ENCODE assay signal across 11 cellular contexts in the genomic region with DNA sequence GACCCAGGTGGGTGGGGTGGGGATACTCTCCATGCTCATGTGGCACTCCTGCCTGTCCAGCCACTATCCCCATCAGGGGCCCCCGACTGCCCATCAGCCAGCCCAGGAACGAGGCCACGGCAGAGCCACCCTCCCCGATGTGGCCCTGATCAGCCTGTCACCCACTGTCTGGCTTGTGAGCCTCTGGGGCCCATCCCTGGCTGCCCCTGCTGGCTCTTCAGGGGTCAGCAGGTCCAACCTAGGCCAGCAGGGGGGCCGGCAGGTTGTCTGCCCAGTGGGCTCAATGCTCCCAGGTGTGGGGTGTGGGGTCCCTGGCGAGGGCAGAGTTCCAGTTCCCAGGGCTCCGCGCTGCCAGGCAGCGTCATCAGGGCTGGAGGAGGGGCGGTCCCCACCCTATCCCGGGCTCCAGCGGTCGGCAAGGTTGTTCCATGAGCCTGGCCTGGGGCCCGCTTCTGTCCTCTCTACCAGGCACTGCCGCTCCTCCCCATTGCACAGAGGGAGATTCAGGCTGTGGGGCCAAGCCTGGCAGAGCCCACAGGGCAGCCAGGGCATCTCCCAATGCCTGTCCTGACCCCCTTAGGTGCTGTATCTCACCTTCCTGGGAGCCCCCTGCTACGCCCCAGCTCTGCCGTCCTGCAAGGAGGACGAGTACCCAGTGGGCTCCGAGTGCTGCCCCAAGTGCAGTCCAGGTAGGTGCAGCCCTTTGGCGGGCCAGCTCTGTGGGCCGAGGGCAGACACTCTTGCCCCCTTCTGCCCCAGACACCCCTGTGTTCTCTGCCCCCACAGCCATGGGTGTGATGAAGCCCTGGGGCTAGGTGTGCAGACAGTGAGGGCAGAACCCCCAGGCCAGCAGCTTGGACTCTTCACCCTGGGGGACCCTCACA. TPM values are rescaled to one million over a fixed set of nuclear protein-coding genes. Genes with fewer than 3 reads are reported as not detected.
DNase-seq lines count a peak whose midpoint lies in the region; TF ChIP-seq lines count a peak whose summit lies in the region.
"Had no signal": no experiment of that assay in that cellular context is flagged by ENCODE, and none has a peak within 500 bp of the region (broad histone marks: within the 10 kb centered on the region; RNA-seq: fewer than 3 reads in every experiment).

No MANE protein-coding gene starts in this region.

- H2AFZ ChIP-seq in OCI-LY3 (ENCODE audit: low read depth, low read length) (no peak overlapping the region), PC-9 (no peak overlapping the region)

- no TSS peak for BruUV-seq in PC-9 (replicated peaks; lab: Mats Ljungman, UMichigan)

- H3K27ac ChIP-seq in CD8-positive, alpha-beta memory T cell (ENCODE audit: low read depth, low read length): peak overlapping the region; percentile 95
- H3K27ac ChIP-seq in OCI-LY3 (ENCODE audit: low read length) (peak overlapping the region; percentile 77), epithelial cell of prostate (peak overlapping the region; percentile 52), PC-9 (no peak overlapping the region)

- H4K20me1 ChIP-seq in OCI-LY3 (ENCODE audit: insufficient read depth, low read length) (no peaks in the 10 kb centered on the region), PC-9 (ENCODE audit: insufficient read depth) (no peaks in the 10 kb centered on the region)

- peak overlapping the region; percentile 99 for H3K9ac ChIP-seq in OCI-LY3 (ENCODE audit: low read length)

- H3K4me1 ChIP-seq in CD8-positive, alpha-beta memory T cell (ENCODE audit: insufficient read depth, low read length): peaks cover 35% of the 10 kb centered on the region
- H3K4me1 ChIP-seq in OCI-LY3 (ENCODE audit: low read length): peaks cover 33% of the 10 kb centered on the region
- no peaks in the 10 kb centered on the region for H3K4me1 ChIP-seq in PC-9 (replicated peaks; ENCODE audit: insufficient read depth)

- no peaks in the 10 kb centered on the region for H3F3A ChIP-seq in PC-9 (ENCODE audit: insufficient read depth, low read depth)

- H3K79me2 ChIP-seq in OCI-LY3 (ENCODE audit: low read length) (no peaks in the 10 kb centered on the region; the same call in 1 of the 2 replicates), PC-9 (ENCODE audit: low read depth) (no peaks in the 10 kb centered on the region)

- peaks cover 0 to 2% of the 10 kb centered on the region in 2 donors for H3K27me3 Mint-ChIP-seq in CD8-positive, alpha-beta memory T cell
- H3K27me3 Mint-ChIP-seq in progenitor cell of endocrine pancreas: peaks cover 7% of the 10 kb centered on the region

- peak overlapping the region; percentile 93 to 99 (median 98) for H3K27ac Mint-ChIP-seq in CD8-positive, alpha-beta memory T cell
- H3K27ac Mint-ChIP-seq in progenitor cell of endocrine pancreas: no peak overlapping the region

- intact Hi-C loops in PC-9 (cut with micrococcal nuclease; ENCODE audit: unreplicated experiment): no loop called here

- no peaks in the 10 kb centered on the region for H3K9me3 Mint-ChIP-seq in CD8-positive, alpha-beta memory T cell
- H3K9me3 Mint-ChIP-seq in progenitor cell of endocrine pancreas (ENCODE audit: low read depth): no peaks in the 10 kb centered on the region

- H3K4me2 ChIP-seq in OCI-LY3 (ENCODE audit: low read length): peak overlapping the region; percentile 99
- no peak overlapping the region; the same call in 1 of the 2 replicates for H3K4me2 ChIP-seq in PC-9

- H3K36me3 ChIP-seq in CD8-positive, alpha-beta memory T cell (ENCODE audit: insufficient read depth, low read length): no peaks in the 10 kb centered on the region
- H3K36me3 ChIP-seq in OCI-LY3 (replicated peaks; ENCODE audit: low read depth, low read length) (peaks cover 14% of the 10 kb centered on the region), MG63 (no peaks in the 10 kb centered on the region), PC-9 (ENCODE audit: low read depth) (no peaks in the 10 kb centered on the region)
- H3K36me3 ChIP-seq: brain microvascular endothelial cell, SJSA1 had no signal

- CTCF ChIA-PET in CD8-positive, alpha-beta memory T cell (lab: Charles Lee): interaction anchor here (1.5 to 3.8 kb wide), 5 partner anchors 20 to 360 kb away, joined by 4 to 34 read pairs (median 20); partner anchors contain the start of gene PRXL2B
- CTCF ChIA-PET in PC-9 (lab: Charles Lee): no interaction called here

- H3K9me3 ChIP-seq in CD8-positive, alpha-beta memory T cell (ENCODE audit: low read length): no peaks in the 10 kb centered on the region
- H3K9me3 ChIP-seq in OCI-LY3 (ENCODE audit: insufficient read depth, low read length): no peaks in the 10 kb centered on the region
- H3K9me3 ChIP-seq in MG63: no peaks in the 10 kb centered on the region
- no peaks in the 10 kb centered on the region for H3K9me3 ChIP-seq in PC-9 (ENCODE audit: insufficient read depth, low read depth)
- H3K9me3 ChIP-seq: SJSA1 had no signal

- H3K27me3 ChIP-seq in CD8-positive, alpha-beta memory T cell (ENCODE audit: insufficient read depth, low read length, poor library complexity, severe bottlenecking): no peaks in the 10 kb centered on the region
- H3K27me3 ChIP-seq in OCI-LY3 (ENCODE audit: low read depth, low read length): no peaks in the 10 kb centered on the region
- H3K27me3 ChIP-seq in MG63: no peaks in the 10 kb centered on the region
- H3K27me3 ChIP-seq in PC-9 (ENCODE audit: insufficient read depth, low read depth): no peaks in the 10 kb centered on the region; the same call in 1 of the 2 replicates
- H3K27me3 ChIP-seq: brain microvascular endothelial cell, SJSA1 had no signal

- H3K36me3 Mint-ChIP-seq in CD8-positive, alpha-beta memory T cell: peaks cover 0 to 48% (median 0%) of the 10 kb centered on the region in 3 donors
- no peaks in the 10 kb centered on the region for H3K36me3 Mint-ChIP-seq in progenitor cell of endocrine pancreas (ENCODE audit: insufficient read depth)

- H3K4me1 Mint-ChIP-seq in CD8-positive, alpha-beta memory T cell: peaks cover 30 to 61% (median 30%) of the 10 kb centered on the region in 3 donors
- H3K4me1 Mint-ChIP-seq in progenitor cell of endocrine pancreas (ENCODE audit: low read depth): peaks cover 4% of the 10 kb centered on the region

- no peak for TF ChIP-seq CTCF in OCI-LY3 (IDR thresholded peaks at IDR 0.05; ENCODE audit: low read depth, low read length)
- TF ChIP-seq CTCF in progenitor cell of endocrine pancreas (IDR thresholded peaks at IDR 0.05; ENCODE audit: unreplicated experiment): peak; percentile 34
- no peak for TF ChIP-seq CTCF in PC-9 (conservative IDR thresholded peaks at IDR 0.05)

- POLR2A ChIA-PET in CD8-positive, alpha-beta memory T cell (lab: Charles Lee): interaction anchor here (0.8 to 2.5 kb wide), 5 partner anchors 10 to 33 kb away, joined by 4 to 41 read pairs (median 12); partner anchors contain the start of gene PRXL2B
- POLR2A ChIA-PET in PC-9 (lab: Charles Lee; ENCODE audit: unreplicated experiment): no interaction called here

- H3K9me2 ChIP-seq in PC-9 (ENCODE audit: insufficient read depth): no peaks in the 10 kb centered on the region

- DNase-seq in CD8-positive, alpha-beta memory T cell: no peak
- DNase-seq in epithelial cell of prostate (ENCODE audit: low read depth, low spot score) (no peak), progenitor cell of endocrine pancreas (ENCODE audit: low spot score, unreplicated experiment) (no peak), MG63 (no peak), pons (ENCODE audit: low spot score) (no peak), midbrain (lab: John Stamatoyannopoulos, UW) (no peak), PC-9 (no peak)
- DNase-seq: brain microvascular endothelial cell had no signal

- H3K4me3 ChIP-seq in CD8-positive, alpha-beta memory T cell (ENCODE audit: low read length): peak overlapping the region; percentile 98
- peak overlapping the region; percentile 97 for H3K4me3 ChIP-seq in OCI-LY3 (ENCODE audit: low read length)
- H3K4me3 ChIP-seq in MG63: no peak overlapping the region
- H3K4me3 ChIP-seq in PC-9: no peak overlapping the region

- H3K4me3 Mint-ChIP-seq in CD8-positive, alpha-beta memory T cell: peak overlapping the region; percentile 94 to 99 (median 99)
- no peak overlapping the region for H3K4me3 Mint-ChIP-seq in progenitor cell of endocrine pancreas (ENCODE audit: low read depth)

RNA-seq across cellular contexts. Expression of gene TNFRSF14, which starts 1.2 kb away (rescaled TPM):
- 100 to 1,000 TPM; 164 to 168 TPM for total RNA-seq in CD8-positive, alpha-beta memory T cell
- 51.6 TPM for polyA plus RNA-seq in CD8-positive, alpha-beta memory T cell
- total RNA-seq in progenitor cell of endocrine pancreas (0.41 and 0.75 TPM in 2 replicates), PC-9 (2021) (9.9 and 13.8 TPM in 2 replicates)
- 0.15 and 4.5 TPM in 2 replicates for total RNA-seq in MG63 (2014; rRNA removed; shearing (Covaris generic); ENCODE audit: low replicate concordance)

RNA-seq across cellular contexts. Expression of gene HES5, which starts 27.3 kb away (rescaled TPM):
- not detected for total RNA-seq in CD8-positive, alpha-beta memory T cell
- polyA plus RNA-seq in CD8-positive, alpha-beta memory T cell: not detected
- total RNA-seq in progenitor cell of endocrine pancreas (0.36 TPM in 1 of 2 replicates, not detected in the other), PC-9 (2021) (not detected in 2 replicates)
- total RNA-seq in MG63 (2014; rRNA removed; shearing (Covaris generic); ENCODE audit: low replicate concordance): not detected in 2 replicates
- total RNA-seq: HT1080, SJSA1 had no signal

RNA-seq across cellular contexts. Expression of gene PRXL2B, which starts 29.2 kb away (rescaled TPM):
- 10 to 100 TPM; 41.3 to 45.5 TPM for total RNA-seq in CD8-positive, alpha-beta memory T cell
- 23.2 TPM for polyA plus RNA-seq in CD8-positive, alpha-beta memory T cell
- total RNA-seq in progenitor cell of endocrine pancreas: 32.0 and 36.4 TPM in 2 replicates
- 9.6 and 12.3 TPM in 2 replicates for total RNA-seq in MG63 (2014; rRNA removed; shearing (Covaris generic); ENCODE audit: low replicate concordance)
- total RNA-seq in PC-9 (2021): 26.1 and 35.3 TPM in 2 replicates

RNA-seq across cellular contexts. Expression of gene PANK4, which starts 31.0 kb away (rescaled TPM):
- total RNA-seq in CD8-positive, alpha-beta memory T cell: 10 to 100 TPM; 40.3 to 46.3 TPM
- 25.0 TPM for polyA plus RNA-seq in CD8-positive, alpha-beta memory T cell
- total RNA-seq in progenitor cell of endocrine pancreas (42.5 and 45.4 TPM in 2 replicates), PC-9 (2021) (20.5 and 33.4 TPM in 2 replicates)
- total RNA-seq in MG63 (2014; rRNA removed; shearing (Covaris generic); ENCODE audit: low replicate concordance): 16.6 and 17.3 TPM in 2 replicates

Comparison
In these comparisons a context has a peak if more than half of its experiments do, and no peak if none do; other contexts are left out.
1. H3K4me3 ChIP-seq: peak in CD8-positive, alpha-beta memory T cell (single experiment) and OCI-LY3 (single experiment); none in MG63 (single experiment) and PC-9 (single experiment).
2. RNA of gene TNFRSF14, which starts 1.2 kb away (total RNA-seq): 164 to 168 TPM in CD8-positive, alpha-beta memory T cell; 9.9 to 13.8 TPM in PC-9, 0.15 to 4.5 TPM in MG63 and 0.41 to 0.75 TPM in progenitor cell of endocrine pancreas; every median in the first group is over 10 times any median in the second.